Comparison of ENCODE assay signal across 1 cellular context in the genomic region with DNA sequence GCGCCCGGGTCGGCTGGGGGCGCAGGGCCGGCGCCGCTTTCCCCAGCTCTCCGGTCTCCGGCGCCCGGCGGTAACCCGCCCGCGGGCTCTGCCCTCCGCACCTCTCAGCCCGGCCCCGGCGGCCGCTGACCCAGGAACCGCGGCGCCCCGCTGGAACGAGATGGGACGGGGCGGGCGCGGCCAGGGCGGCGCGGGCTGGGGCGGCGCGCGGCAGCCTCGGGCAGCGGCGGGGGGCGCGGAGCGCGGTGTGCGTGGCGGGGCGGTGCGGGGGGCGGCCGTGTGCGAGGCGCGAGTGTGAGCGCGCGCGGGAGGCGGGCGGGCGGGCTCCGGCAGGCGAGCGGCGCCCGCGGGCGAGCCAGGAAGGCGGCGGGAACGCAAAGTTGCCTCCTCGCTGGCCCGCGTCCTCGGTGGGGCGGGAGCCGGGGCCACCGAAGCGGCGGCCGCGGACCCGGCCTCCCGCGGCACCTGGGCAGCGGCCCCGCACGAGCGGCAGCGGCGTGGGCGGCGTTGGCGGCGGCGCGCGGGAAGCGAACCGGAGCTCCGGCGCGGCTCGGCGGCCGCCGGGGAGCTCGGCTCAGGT.
TF ChIP-seq lines count a peak whose summit lies in the region.

No MANE protein-coding gene starts in this region.

TF ChIP-seq in WTC11, 78 proteins besides CTCF, POLR2A, EP300 and RAD21:
- TF ChIP-seq FOXP1 (CRISPR knock-in tag; IDR thresholded peaks at IDR 0.05; ENCODE audit: borderline replicate concordance), result no peak
